In the genomic region with DNA sequence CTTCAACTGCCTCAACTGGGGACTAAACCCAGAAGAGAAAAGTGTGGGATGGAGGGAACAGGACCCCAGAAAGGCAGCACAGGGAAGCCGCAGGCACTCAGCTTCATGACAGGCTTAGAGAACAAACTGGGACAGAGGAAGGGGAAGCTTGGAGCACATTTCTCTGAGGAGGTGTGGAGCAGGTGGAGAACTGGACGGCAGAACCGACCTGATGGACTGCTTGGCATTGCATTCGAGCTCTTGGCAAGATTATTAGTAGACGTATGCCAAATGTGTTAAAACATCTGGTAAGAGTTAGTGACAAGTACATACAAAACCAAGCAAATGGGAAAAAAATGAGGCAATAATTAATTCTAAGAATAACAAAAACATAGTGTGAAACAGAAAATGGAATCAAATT, we compare ENCODE assay signal across 31 cellular contexts.
"Had no signal": no experiment of that assay in that cellular context is flagged by ENCODE, and none has a peak within 500 bp of the region (broad histone marks: within the 10 kb centered on the region; RNA-seq: fewer than 3 reads in every experiment).

No MANE protein-coding gene starts in this region.

- H3K27ac ChIP-seq: adrenal gland, body of pancreas, coronary artery, dorsolateral prefrontal cortex had no signal

- H3K36me3 ChIP-seq: adrenal gland had no signal

- H3K9me3 Mint-ChIP-seq: activated CD4-positive, alpha-beta memory T cell treated with anti-CD3 and anti-CD28 coated beads, Interleukin-2, amount 10 ng/mL, durations not matched to agents 7 days and 5 days; activated CD4-positive, alpha-beta T cell treated with anti-CD3 and anti-CD28 coated beads, Interleukin-2, amount 10 ng/mL, durations not matched to agents 7 days and 5 days; activated naive CD8-positive, alpha-beta T cell treated with anti-CD3 and anti-CD28 coated beads for 36 hours; activated naive CD8-positive, alpha-beta T cell treated with anti-CD3 and anti-CD28 coated beads, Interleukin-2, amount 50 U/mL, for 24 hours; activated T-cell treated with anti-CD3 and anti-CD28 coated beads, Interleukin-2, amount 50 U/mL, for 24 hours; activated T-cell treated with anti-CD3 and anti-CD28 coated beads, Interleukin-2, amount 50 U/mL, for 72 hours; dendritic cell treated with granulocyte-macrophage colony-stimulating factor and Interleukin-4, amounts not matched to agents 40 ng/mL and 50 ng/mL, for 4 days; endodermal cell; T-helper 2 cell treated with Interferon-gamma antibody and Interleukin-4, amounts not matched to agents 5 μg/mL and 100 μg/mL, for 36 hours had no signal

- H3K4me1 ChIP-seq: adrenal gland, body of pancreas had no signal

- H3K4me3 Mint-ChIP-seq: activated CD4-positive, alpha-beta memory T cell treated with anti-CD3 and anti-CD28 coated beads, Interleukin-2, amount 10 ng/mL, durations not matched to agents 7 days and 5 days; activated CD4-positive, alpha-beta T cell treated with anti-CD3 and anti-CD28 coated beads, Interleukin-2, amount 10 ng/mL, durations not matched to agents 7 days and 5 days; activated naive CD8-positive, alpha-beta T cell treated with anti-CD3 and anti-CD28 coated beads for 36 hours; activated naive CD8-positive, alpha-beta T cell treated with anti-CD3 and anti-CD28 coated beads, Interleukin-2, amount 50 U/mL, for 24 hours; activated T-cell treated with anti-CD3 and anti-CD28 coated beads, Interleukin-2, amount 50 U/mL, for 24 hours; activated T-cell treated with anti-CD3 and anti-CD28 coated beads, Interleukin-2, amount 50 U/mL, for 72 hours; dendritic cell treated with granulocyte-macrophage colony-stimulating factor and Interleukin-4, amounts not matched to agents 40 ng/mL and 50 ng/mL, for 4 days; endodermal cell; T-helper 17 cell; T-helper 2 cell treated with Interferon-gamma antibody and Interleukin-4, amounts not matched to agents 5 μg/mL and 100 μg/mL, for 36 hours had no signal

- H3K27ac Mint-ChIP-seq: activated CD4-positive, alpha-beta memory T cell treated with anti-CD3 and anti-CD28 coated beads, Interleukin-2, amount 10 ng/mL, durations not matched to agents 7 days and 5 days; activated CD4-positive, alpha-beta T cell treated with anti-CD3 and anti-CD28 coated beads, Interleukin-2, amount 10 ng/mL, durations not matched to agents 7 days and 5 days; activated naive CD8-positive, alpha-beta T cell treated with anti-CD3 and anti-CD28 coated beads for 36 hours; activated naive CD8-positive, alpha-beta T cell treated with anti-CD3 and anti-CD28 coated beads, Interleukin-2, amount 50 U/mL, for 24 hours; activated T-cell treated with anti-CD3 and anti-CD28 coated beads, Interleukin-2, amount 50 U/mL, for 24 hours; activated T-cell treated with anti-CD3 and anti-CD28 coated beads, Interleukin-2, amount 50 U/mL, for 72 hours; dendritic cell treated with granulocyte-macrophage colony-stimulating factor and Interleukin-4, amounts not matched to agents 40 ng/mL and 50 ng/mL, for 4 days; endodermal cell; T-helper 17 cell; T-helper 2 cell treated with Interferon-gamma antibody and Interleukin-4, amounts not matched to agents 5 μg/mL and 100 μg/mL, for 36 hours had no signal

- H3K27me3 Mint-ChIP-seq: dendritic cell treated with granulocyte-macrophage colony-stimulating factor and Interleukin-4, amounts not matched to agents 40 ng/mL and 50 ng/mL, for 4 days had no signal

- H3K9me3 ChIP-seq: adrenal gland, body of pancreas had no signal

- H3K36me3 Mint-ChIP-seq: activated naive CD8-positive, alpha-beta T cell treated with anti-CD3 and anti-CD28 coated beads for 36 hours had no signal

- H3K4me1 Mint-ChIP-seq: activated CD4-positive, alpha-beta memory T cell treated with anti-CD3 and anti-CD28 coated beads, Interleukin-2, amount 10 ng/mL, durations not matched to agents 7 days and 5 days; activated CD4-positive, alpha-beta T cell treated with anti-CD3 and anti-CD28 coated beads, Interleukin-2, amount 10 ng/mL, durations not matched to agents 7 days and 5 days; activated naive CD8-positive, alpha-beta T cell treated with anti-CD3 and anti-CD28 coated beads for 36 hours; activated naive CD8-positive, alpha-beta T cell treated with anti-CD3 and anti-CD28 coated beads, Interleukin-2, amount 50 U/mL, for 24 hours; T-helper 17 cell had no signal

- H3K4me3 ChIP-seq: adrenal gland, body of pancreas, coronary artery, dorsolateral prefrontal cortex had no signal

- DNase-seq: activated CD4-positive, alpha-beta memory T cell treated with anti-CD3 and anti-CD28 coated beads, Interleukin-2, amount 10 ng/mL, durations not matched to agents 7 days and 5 days; activated CD4-positive, alpha-beta T cell treated with anti-CD3 and anti-CD28 coated beads for 4 hours; activated CD4-positive, alpha-beta T cell treated with anti-CD3 and anti-CD28 coated beads, Interleukin-2, amount 10 ng/mL, durations not matched to agents 7 days and 5 days; activated CD4-positive, alpha-beta T cell treated with anti-CD3 and anti-CD28 coated beads, Interleukin-2, amount 50 U/mL, for 4 hours; activated CD4-positive, CD25-positive, alpha-beta regulatory T cell; activated CD4-positive, CD25-positive, alpha-beta regulatory T cell treated with anti-CD3 and anti-CD28 coated beads, Interleukin-2, amount 50 U/mL, for 72 hours; activated CD8-positive, alpha-beta memory T cell treated with anti-CD3 and anti-CD28 coated beads, Interleukin-2, amount 50 U/mL, for 48 hours; activated gamma-delta T cell; activated naive CD4-positive, alpha-beta T cell; activated naive CD4-positive, alpha-beta T cell treated with anti-CD3 and anti-CD28 coated beads, Interleukin-2, amount 50 U/mL, for 16 hours; activated naive CD8-positive, alpha-beta T cell treated with anti-CD3 and anti-CD28 coated beads for 36 hours; activated naive CD8-positive, alpha-beta T cell treated with anti-CD3 and anti-CD28 coated beads, Interleukin-2, amount 50 U/mL, for 24 hours; activated T-cell treated with anti-CD3 and anti-CD28 coated beads for 4 hours; activated T-cell treated with anti-CD3 and anti-CD28 coated beads, Interleukin-2, amount 50 U/mL, for 24 hours; activated T-cell treated with anti-CD3 and anti-CD28 coated beads, Interleukin-2, amount 50 U/mL, for 72 hours; adrenal gland; amygdala; aorta; central memory CD4-positive, alpha-beta T cell; dorsolateral prefrontal cortex; effector memory CD4-positive, alpha-beta T cell; head of caudate nucleus; T-helper 1 cell; T-helper 17 cell; T1000 had no signal

- H3K27me3 ChIP-seq: adrenal gland, body of pancreas, dorsolateral prefrontal cortex had no signal

- ATAC-seq: activated naive CD8-positive, alpha-beta T cell treated with anti-CD3 and anti-CD28 coated beads, Interleukin-2, amount 50 U/mL, for 24 hours; activated T-cell treated with anti-CD3 and anti-CD28 coated beads, Interleukin-2, amount 50 U/mL, for 72 hours; body of pancreas; esophagus mucosa; T-helper 17 cell had no signal
